In the genomic region with DNA sequence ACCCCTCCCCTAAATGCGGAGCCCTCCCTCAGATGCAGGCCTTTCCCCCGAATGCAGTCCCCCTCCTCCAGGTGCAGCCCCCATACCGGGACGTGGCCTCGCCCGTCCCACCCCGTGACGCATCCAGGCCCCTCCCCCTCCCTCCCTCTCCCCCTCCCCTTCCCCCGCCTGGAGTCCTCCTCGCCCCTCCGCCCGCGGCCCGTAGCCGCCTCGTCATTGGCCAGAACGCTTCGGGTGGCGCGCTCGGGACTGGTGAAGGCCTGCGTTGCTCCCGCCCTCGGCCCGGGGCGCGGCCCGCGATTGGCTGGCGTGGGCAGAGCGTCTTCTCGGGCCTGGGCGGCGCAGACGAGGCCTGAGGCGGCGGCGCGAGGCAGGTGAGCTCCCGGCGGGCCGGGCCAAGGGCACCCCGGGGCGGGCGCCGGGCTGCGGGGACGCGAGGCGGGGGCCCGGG, we compare ENCODE assay signal across 2 cellular contexts.
TF ChIP-seq lines count a peak whose summit lies in the region.

No MANE protein-coding gene starts in this region.

TF ChIP-seq in A549, 52 proteins besides CTCF, POLR2A, EP300 and RAD21 (continued from another document):
- TF ChIP-seq, protein P1, sequence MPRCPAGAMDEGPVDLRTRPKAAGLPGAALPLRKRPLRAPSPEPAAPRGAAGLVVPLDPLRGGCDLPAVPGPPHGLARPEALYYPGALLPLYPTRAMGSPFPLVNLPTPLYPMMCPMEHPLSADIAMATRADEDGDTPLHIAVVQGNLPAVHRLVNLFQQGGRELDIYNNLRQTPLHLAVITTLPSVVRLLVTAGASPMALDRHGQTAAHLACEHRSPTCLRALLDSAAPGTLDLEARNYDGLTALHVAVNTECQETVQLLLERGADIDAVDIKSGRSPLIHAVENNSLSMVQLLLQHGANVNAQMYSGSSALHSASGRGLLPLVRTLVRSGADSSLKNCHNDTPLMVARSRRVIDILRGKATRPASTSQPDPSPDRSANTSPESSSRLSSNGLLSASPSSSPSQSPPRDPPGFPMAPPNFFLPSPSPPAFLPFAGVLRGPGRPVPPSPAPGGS (IDR thresholded peaks at IDR 0.05): peak; percentile 78; the same call in 1 of the 3 replicates
- TF ChIP-seq, protein P2, sequence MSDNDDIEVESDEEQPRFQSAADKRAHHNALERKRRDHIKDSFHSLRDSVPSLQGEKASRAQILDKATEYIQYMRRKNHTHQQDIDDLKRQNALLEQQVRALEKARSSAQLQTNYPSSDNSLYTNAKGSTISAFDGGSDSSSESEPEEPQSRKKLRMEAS (IDR thresholded peaks at IDR 0.05): 0 out of 2 replicates have a peak, but pooled peaks have one; percentile 21
- no peak for TF ChIP-seq HOXA7 (CRISPR knock-in tag; IDR thresholded peaks at IDR 0.05)

TF ChIP-seq in K562, 482 proteins besides CTCF, POLR2A, EP300 and RAD21 (continued from another document and continues in another):
- TF ChIP-seq SP2 (IDR thresholded peaks at IDR 0.05; ENCODE audit: extremely low read depth, low read depth, low read length, poor library complexity, severe bottlenecking): peak; percentile 81
- TF ChIP-seq ZNF217 (CRISPR knock-in tag; IDR thresholded peaks at IDR 0.05): no peak
- TF ChIP-seq ZNF263 (CRISPR knock-in tag; IDR thresholded peaks at IDR 0.05; ENCODE audit: borderline replicate concordance): peak; percentile 59; the same call in 1 of the 2 replicates
- TF ChIP-seq, protein P3, sequence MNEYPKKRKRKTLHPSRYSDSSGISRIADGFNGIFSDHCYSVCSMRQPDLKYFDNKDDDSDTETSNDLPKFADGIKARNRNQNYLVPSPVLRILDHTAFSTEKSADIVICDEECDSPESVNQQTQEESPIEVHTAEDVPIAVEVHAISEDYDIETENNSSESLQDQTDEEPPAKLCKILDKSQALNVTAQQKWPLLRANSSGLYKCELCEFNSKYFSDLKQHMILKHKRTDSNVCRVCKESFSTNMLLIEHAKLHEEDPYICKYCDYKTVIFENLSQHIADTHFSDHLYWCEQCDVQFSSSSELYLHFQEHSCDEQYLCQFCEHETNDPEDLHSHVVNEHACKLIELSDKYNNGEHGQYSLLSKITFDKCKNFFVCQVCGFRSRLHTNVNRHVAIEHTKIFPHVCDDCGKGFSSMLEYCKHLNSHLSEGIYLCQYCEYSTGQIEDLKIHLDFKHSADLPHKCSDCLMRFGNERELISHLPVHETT (CRISPR knock-in tag; conservative IDR thresholded peaks at IDR 0.05 in 1 of 2, IDR thresholded peaks at IDR 0.05 in 1 of 2): 0 out of 4 replicates have a peak, but pooled peaks of 1 of the 2 experiments have one; percentile 51
- 0 out of 2 replicates have a peak, but pooled peaks have one; percentile 25 for TF ChIP-seq FOSL1 (tag; conservative IDR thresholded peaks at IDR 0.05)
- TF ChIP-seq MYC (IDR thresholded peaks at IDR 0.05; ENCODE audit: low read depth, low read length): peak; percentile 27
- no peak for TF ChIP-seq MYC (CRISPR knock-in tag; IDR thresholded peaks at IDR 0.05; ENCODE audit: borderline replicate concordance, low read depth)
- peak; percentile 81 for TF ChIP-seq ASH1L (IDR thresholded peaks at IDR 0.05; ENCODE audit: borderline replicate concordance, low read depth, partially characterized antibody)
- TF ChIP-seq ZNF253 (CRISPR knock-in tag; conservative IDR thresholded peaks at IDR 0.05): no peak
- no peak for TF ChIP-seq TEAD2 (tag; IDR thresholded peaks at IDR 0.05)
- TF ChIP-seq SRSF7 (optimal IDR thresholded peaks at IDR 0.05; ENCODE audit: low read depth, low read length): no peak
- no peak for TF ChIP-seq ZNF431 (CRISPR knock-in tag; IDR thresholded peaks at IDR 0.05)
- no peak for TF ChIP-seq ZKSCAN1 (IDR thresholded peaks at IDR 0.05; ENCODE audit: low read depth, low read length)
- TF ChIP-seq ZNF274 (IDR thresholded peaks at IDR 0.05; ENCODE audit: borderline replicate concordance, low read depth, low read length): no peak
- no peak for TF ChIP-seq ZNF311 (CRISPR knock-in tag; IDR thresholded peaks at IDR 0.05)
- no peak for TF ChIP-seq NBN (IDR thresholded peaks at IDR 0.05; ENCODE audit: low read depth)
- TF ChIP-seq ZBED1 (IDR thresholded peaks at IDR 0.05): no peak
- TF ChIP-seq RBM15 (IDR thresholded peaks at IDR 0.05; ENCODE audit: insufficient read depth, low read length): no peak
- TF ChIP-seq, protein P4, sequence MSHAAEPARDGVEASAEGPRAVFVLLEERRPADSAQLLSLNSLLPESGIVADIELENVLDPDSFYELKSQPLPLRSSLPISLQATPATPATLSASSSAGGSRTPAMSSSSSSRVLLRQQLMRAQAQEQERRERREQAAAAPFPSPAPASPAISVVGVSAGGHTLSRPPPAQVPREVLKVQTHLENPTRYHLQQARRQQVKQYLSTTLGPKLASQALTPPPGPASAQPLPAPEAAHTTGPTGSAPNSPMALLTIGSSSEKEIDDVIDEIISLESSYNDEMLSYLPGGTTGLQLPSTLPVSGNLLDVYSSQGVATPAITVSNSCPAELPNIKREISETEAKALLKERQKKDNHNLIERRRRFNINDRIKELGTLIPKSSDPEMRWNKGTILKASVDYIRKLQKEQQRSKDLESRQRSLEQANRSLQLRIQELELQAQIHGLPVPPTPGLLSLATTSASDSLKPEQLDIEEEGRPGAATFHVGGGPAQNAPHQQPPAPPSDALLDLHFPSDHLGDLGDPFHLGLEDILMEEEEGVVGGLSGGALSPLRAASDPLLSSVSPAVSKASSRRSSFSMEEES (CRISPR knock-in tag; IDR thresholded peaks at IDR 0.05): no peak
- TF ChIP-seq FIP1L1 (IDR thresholded peaks at IDR 0.05; ENCODE audit: low read depth, low read length, poor library complexity, severe bottlenecking): no peak
- no peak for TF ChIP-seq ZNF134 (CRISPR knock-in tag; conservative IDR thresholded peaks at IDR 0.05)
- peak; percentile 86 for TF ChIP-seq NEUROD1 (IDR thresholded peaks at IDR 0.05; ENCODE audit: borderline replicate concordance, low read depth, low read length, partially characterized antibody)
- no peak for TF ChIP-seq NCOA6 (IDR thresholded peaks at IDR 0.05)
- TF ChIP-seq FOXJ2 (tag; IDR thresholded peaks at IDR 0.05): no peak
- peak; percentile 33; the same call in 1 of the 2 replicates for TF ChIP-seq RB1 (IDR thresholded peaks at IDR 0.05; ENCODE audit: low read depth)
- TF ChIP-seq MTA2 (IDR thresholded peaks at IDR 0.05; ENCODE audit: low read depth): no peak
- TF ChIP-seq DNMT1 (IDR thresholded peaks at IDR 0.05): no peak
- TF ChIP-seq PHF21A (IDR thresholded peaks at IDR 0.05; ENCODE audit: borderline replicate concordance, low read depth): no peak
- TF ChIP-seq MEF2A (IDR thresholded peaks at IDR 0.05; ENCODE audit: control insufficient read depth, low read depth, low read length): no peak
- TF ChIP-seq KDM5B (IDR thresholded peaks at IDR 0.05; ENCODE audit: insufficient replicate concordance, low read depth, low read length): peak; percentile 56
- TF ChIP-seq, protein P5, sequence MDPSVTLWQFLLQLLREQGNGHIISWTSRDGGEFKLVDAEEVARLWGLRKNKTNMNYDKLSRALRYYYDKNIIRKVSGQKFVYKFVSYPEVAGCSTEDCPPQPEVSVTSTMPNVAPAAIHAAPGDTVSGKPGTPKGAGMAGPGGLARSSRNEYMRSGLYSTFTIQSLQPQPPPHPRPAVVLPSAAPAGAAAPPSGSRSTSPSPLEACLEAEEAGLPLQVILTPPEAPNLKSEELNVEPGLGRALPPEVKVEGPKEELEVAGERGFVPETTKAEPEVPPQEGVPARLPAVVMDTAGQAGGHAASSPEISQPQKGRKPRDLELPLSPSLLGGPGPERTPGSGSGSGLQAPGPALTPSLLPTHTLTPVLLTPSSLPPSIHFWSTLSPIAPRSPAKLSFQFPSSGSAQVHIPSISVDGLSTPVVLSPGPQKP (CRISPR knock-in tag; IDR thresholded peaks at IDR 0.05): no peak
- TF ChIP-seq BRD9 (IDR thresholded peaks at IDR 0.05; ENCODE audit: low read depth, partially characterized antibody): no peak
- TF ChIP-seq, protein P6, sequence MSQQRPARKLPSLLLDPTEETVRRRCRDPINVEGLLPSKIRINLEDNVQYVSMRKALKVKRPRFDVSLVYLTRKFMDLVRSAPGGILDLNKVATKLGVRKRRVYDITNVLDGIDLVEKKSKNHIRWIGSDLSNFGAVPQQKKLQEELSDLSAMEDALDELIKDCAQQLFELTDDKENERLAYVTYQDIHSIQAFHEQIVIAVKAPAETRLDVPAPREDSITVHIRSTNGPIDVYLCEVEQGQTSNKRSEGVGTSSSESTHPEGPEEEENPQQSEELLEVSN (IDR thresholded peaks at IDR 0.05; ENCODE audit: borderline replicate concordance in 1 of 2, extremely low read depth in 1 of 2, insufficient read depth in 1 of 2, insufficient read length in 1 of 2, low read depth in 1 of 2, low read length in 1 of 2, poor library complexity in 1 of 2, severe bottlenecking in 1 of 2): peak in 1 of 2 experiments; percentile 73
- no peak for TF ChIP-seq TSC22D4 (tag; IDR thresholded peaks at IDR 0.05)
- peak; percentile 78 for TF ChIP-seq TAF1 (IDR thresholded peaks at IDR 0.05; ENCODE audit: control insufficient read depth, extremely low read depth, insufficient read depth, low read length, severe bottlenecking)
- no peak for TF ChIP-seq GTF2E2 (tag; IDR thresholded peaks at IDR 0.05)
- TF ChIP-seq, protein P7, sequence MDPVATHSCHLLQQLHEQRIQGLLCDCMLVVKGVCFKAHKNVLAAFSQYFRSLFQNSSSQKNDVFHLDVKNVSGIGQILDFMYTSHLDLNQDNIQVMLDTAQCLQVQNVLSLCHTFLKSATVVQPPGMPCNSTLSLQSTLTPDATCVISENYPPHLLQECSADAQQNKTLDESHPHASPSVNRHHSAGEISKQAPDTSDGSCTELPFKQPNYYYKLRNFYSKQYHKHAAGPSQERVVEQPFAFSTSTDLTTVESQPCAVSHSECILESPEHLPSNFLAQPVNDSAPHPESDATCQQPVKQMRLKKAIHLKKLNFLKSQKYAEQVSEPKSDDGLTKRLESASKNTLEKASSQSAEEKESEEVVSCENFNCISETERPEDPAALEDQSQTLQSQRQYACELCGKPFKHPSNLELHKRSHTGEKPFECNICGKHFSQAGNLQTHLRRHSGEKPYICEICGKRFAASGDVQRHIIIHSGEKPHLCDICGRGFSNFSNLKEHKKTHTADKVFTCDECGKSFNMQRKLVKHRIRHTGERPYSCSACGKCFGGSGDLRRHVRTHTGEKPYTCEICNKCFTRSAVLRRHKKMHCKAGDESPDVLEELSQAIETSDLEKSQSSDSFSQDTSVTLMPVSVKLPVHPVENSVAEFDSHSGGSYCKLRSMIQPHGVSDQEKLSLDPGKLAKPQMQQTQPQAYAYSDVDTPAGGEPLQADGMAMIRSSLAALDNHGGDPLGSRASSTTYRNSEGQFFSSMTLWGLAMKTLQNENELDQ (CRISPR knock-in tag; IDR thresholded peaks at IDR 0.05; ENCODE audit: borderline replicate concordance): no peak
- no peak for TF ChIP-seq ZBTB1 (CRISPR knock-in tag; IDR thresholded peaks at IDR 0.05; ENCODE audit: borderline replicate concordance, low read depth)
- TF ChIP-seq TAF15 (IDR thresholded peaks at IDR 0.05; ENCODE audit: low read depth, low read length): no peak
- no peak for TF ChIP-seq ZNF57 (CRISPR knock-in tag; IDR thresholded peaks at IDR 0.05)
- TF ChIP-seq PURB (CRISPR knock-in tag; IDR thresholded peaks at IDR 0.05; ENCODE audit: low read depth): no peak
- TF ChIP-seq JUN (IDR thresholded peaks at IDR 0.05; ENCODE audit: borderline replicate concordance, low read depth, low read length): 0 out of 2 replicates have a peak, but pooled peaks have one; percentile 14
- TF ChIP-seq JUN (CRISPR knock-in tag; IDR thresholded peaks at IDR 0.05; ENCODE audit: borderline replicate concordance): no peak
